13 cellular contexts compared by ENCODE assay signal in the genomic region with DNA sequence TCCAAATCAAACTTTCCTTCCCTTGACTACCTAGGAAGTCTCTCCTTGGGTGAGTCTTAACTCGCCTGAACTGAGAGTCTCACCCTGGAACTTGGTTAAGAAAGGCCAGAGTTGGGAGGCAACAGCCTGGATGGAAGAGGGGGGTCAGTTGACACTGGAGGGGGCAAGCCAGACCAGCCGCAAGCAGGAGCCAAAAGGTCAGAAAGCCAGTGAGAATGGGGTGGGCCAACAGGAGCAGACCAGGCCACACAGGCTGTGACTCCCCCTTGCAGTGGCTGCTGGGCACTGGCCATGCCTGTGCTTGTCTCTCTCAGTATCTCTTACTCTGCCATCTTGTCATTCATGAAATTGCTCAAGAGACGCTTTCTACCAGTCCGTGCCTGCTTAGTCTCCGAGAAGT. TPM values are rescaled to one million over a fixed set of nuclear protein-coding genes. Genes with fewer than 3 reads are reported as not detected.
DNase-seq lines count a peak whose midpoint lies in the region; ATAC-seq and TF ChIP-seq lines count a peak whose summit lies in the region.
"Had no signal": no experiment of that assay in that cellular context is flagged by ENCODE, and none has a peak within 500 bp of the region (broad histone marks: within the 10 kb centered on the region; RNA-seq: fewer than 3 reads in every experiment).

No MANE protein-coding gene starts in this region.

- no peaks in the 10 kb centered on the region for H3K9me3 Mint-ChIP-seq in stimulated activated naive CD8-positive, alpha-beta T cell treated with anti-CD3 and anti-CD28 coated beads, Interleukin-15, Interleukin-2, amounts not matched to agents 100 ng/mL and 50 ng/mL, for 24 hours
- H3K9me3 Mint-ChIP-seq: H9 had no signal

- peaks cover 33% of the 10 kb centered on the region for H3K27me3 ChIP-seq in neutrophil

- H3K4me3 Mint-ChIP-seq in stimulated activated naive CD8-positive, alpha-beta T cell treated with anti-CD3 and anti-CD28 coated beads, Interleukin-15, Interleukin-2, amounts not matched to agents 100 ng/mL and 50 ng/mL, for 24 hours = no peak overlapping the region
- H3K4me3 Mint-ChIP-seq: H9, type B pancreatic cell had no signal

- H3K27ac ChIP-seq in coronary artery (peak overlapping the region; percentile 82 to 94), neutrophil (peak overlapping the region; percentile 58)

- intact Hi-C loops in sciatic nerve (cut with DNase I) = no loop called here

- peak overlapping the region; percentile 60 for H3K27ac Mint-ChIP-seq in stimulated activated naive CD8-positive, alpha-beta T cell treated with anti-CD3 and anti-CD28 coated beads, Interleukin-15, Interleukin-2, amounts not matched to agents 100 ng/mL and 50 ng/mL, for 24 hours
- H3K27ac Mint-ChIP-seq: type B pancreatic cell had no signal

- no peaks in the 10 kb centered on the region for H3K36me3 ChIP-seq in neutrophil

- H3K27me3 Mint-ChIP-seq in stimulated activated naive CD8-positive, alpha-beta T cell treated with anti-CD3 and anti-CD28 coated beads, Interleukin-15, Interleukin-2, amounts not matched to agents 100 ng/mL and 50 ng/mL, for 24 hours = no peaks in the 10 kb centered on the region
- H3K27me3 Mint-ChIP-seq: type B pancreatic cell had no signal

- no peak for DNase-seq in stimulated activated naive CD8-positive, alpha-beta T cell treated with anti-CD3 and anti-CD28 coated beads, Interleukin-15, Interleukin-2, amounts not matched to agents 100 U/mL and 50 U/mL, for 24 hours
- no peak for DNase-seq in coronary artery (ENCODE audit: low spot score)
- no peak for DNase-seq in central memory CD4-positive, alpha-beta T cell
- DNase-seq in sciatic nerve (ENCODE audit: low spot score) = no peak
- no peak for DNase-seq in dedifferentiated amniotic fluid mesenchymal stem cell (ENCODE audit: extremely low spot score)
- DNase-seq: H9; NCI-H748 treated with DMSO at 0.1 percent for 48 hours; occipital lobe; stimulated activated CD4-positive, alpha-beta T cell treated with anti-CD3 and anti-CD28 coated beads, Interleukin-4, amount 100 ng/mL, for 1 hour had no signal

- peaks cover 82% of the 10 kb centered on the region for H3K4me1 Mint-ChIP-seq in stimulated activated naive CD8-positive, alpha-beta T cell treated with anti-CD3 and anti-CD28 coated beads, Interleukin-15, Interleukin-2, amounts not matched to agents 100 ng/mL and 50 ng/mL, for 24 hours (ENCODE audit: low read depth)

- H3K4me3 ChIP-seq in coronary artery (no peak overlapping the region), neutrophil (ENCODE audit: low read depth in 1 of 2, low read length in 1 of 2) (no peak overlapping the region)

- no peaks in the 10 kb centered on the region for H3K9me3 ChIP-seq in neutrophil

- no peak for ATAC-seq in stimulated activated naive CD8-positive, alpha-beta T cell treated with anti-CD3 and anti-CD28 coated beads, Interleukin-15, Interleukin-2, amounts not matched to agents 100 U/mL and 50 U/mL, for 24 hours
- ATAC-seq in GM18909 (IDR thresholded peaks at IDR 0.05; ENCODE audit: poor library complexity, unreplicated experiment) = no peak
- ATAC-seq in sciatic nerve = no peak

- peaks cover 26% of the 10 kb centered on the region for H3K36me3 Mint-ChIP-seq in stimulated activated naive CD8-positive, alpha-beta T cell treated with anti-CD3 and anti-CD28 coated beads, Interleukin-15, Interleukin-2, amounts not matched to agents 100 ng/mL and 50 ng/mL, for 24 hours (ENCODE audit: low read depth)

- peaks cover 60 to 64% of the 10 kb centered on the region in 2 experiments for H3K4me1 ChIP-seq in neutrophil (ENCODE audit: control insufficient read depth in 1 of 2, insufficient read depth in 1 of 2, low read depth in 1 of 2, low read length in 1 of 2)

- TF ChIP-seq CTCF in coronary artery (IDR thresholded peaks at IDR 0.05) (no peak), neutrophil (IDR thresholded peaks at IDR 0.05) (no peak)

RNA-seq across cellular contexts. Expression of gene CRTC3, which starts 32.9 kb away (rescaled TPM):
- 74.4 TPM for total RNA-seq in sciatic nerve
